9 cellular contexts compared by ENCODE assay signal in the genomic region with DNA sequence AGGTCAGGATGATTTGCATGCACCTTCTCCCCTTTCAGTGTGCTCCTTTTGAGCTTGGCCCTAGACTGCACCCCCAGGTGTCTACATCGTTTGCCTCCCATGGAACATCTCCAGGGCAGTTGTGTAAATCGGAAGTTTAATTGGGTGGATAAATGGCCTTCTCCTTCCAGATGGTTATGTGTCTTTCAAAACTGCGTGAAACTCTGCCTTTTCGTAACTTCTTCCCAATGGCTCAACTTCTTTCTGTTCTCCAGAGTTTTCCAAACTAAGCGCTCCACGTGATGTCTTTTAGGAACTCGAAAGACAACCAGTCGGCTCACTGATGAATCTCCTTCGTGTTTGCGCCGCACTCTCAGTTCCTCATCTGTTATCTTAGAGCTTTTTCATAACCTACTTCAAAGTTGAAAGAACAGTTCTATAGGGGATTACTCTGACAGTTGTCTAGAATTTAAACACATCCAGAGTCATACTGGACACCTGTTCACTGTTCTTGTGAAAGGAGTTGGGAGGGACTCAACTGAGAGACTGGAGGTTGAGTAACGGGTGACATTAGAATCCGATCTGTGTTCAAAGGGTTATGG.
DNase-seq lines count a peak whose midpoint lies in the region; ATAC-seq and TF ChIP-seq lines count a peak whose summit lies in the region.
"Had no signal": no experiment of that assay in that cellular context is flagged by ENCODE, and none has a peak within 500 bp of the region (broad histone marks: within the 10 kb centered on the region; RNA-seq: fewer than 3 reads in every experiment).

No MANE protein-coding gene starts in this region.

- H3K27ac ChIP-seq in mucosa of rectum (ENCODE audit: low read depth in 2 of 2, low read length in 2 of 2) = no peak overlapping the region

- peaks cover 3% of the 10 kb centered on the region for H3K9me3 Mint-ChIP-seq in stimulated activated naive CD8-positive, alpha-beta T cell treated with anti-CD3 and anti-CD28 coated beads, Interleukin-15, Interleukin-2, amounts not matched to agents 100 ng/mL and 50 ng/mL, for 24 hours

- H3K36me3 ChIP-seq in mucosa of rectum (ENCODE audit: control insufficient read depth in 2 of 2, insufficient read depth in 2 of 2, low read length in 2 of 2) = no peaks in the 10 kb centered on the region

- no peak overlapping the region for H3K9ac ChIP-seq in mucosa of rectum (ENCODE audit: low read depth in 1 of 2, low read length in 2 of 2)

- no peak for DNase-seq in stimulated activated naive CD8-positive, alpha-beta T cell treated with anti-CD3 and anti-CD28 coated beads, Interleukin-15, Interleukin-2, amounts not matched to agents 100 U/mL and 50 U/mL, for 24 hours
- DNase-seq in astrocyte of the cerebellum (ENCODE audit: low read depth) (no peak), NK-92 (lab: John Stamatoyannopoulos, UW; ENCODE audit: unreplicated experiment) (no peak), NCI-H2107 treated with DMSO at 0.1 percent for 48 hours (lab: John Stamatoyannopoulos, UW; ENCODE audit: unreplicated experiment) (no peak)
- DNase-seq in activated CD4-positive, CD25-positive, alpha-beta regulatory T cell treated with anti-CD3 and anti-CD28 coated beads, Interleukin-2, amount 50 U/mL, for 72 hours = no peak
- DNase-seq: activated gamma-delta T cell had no signal

- H3K27me3 ChIP-seq in mucosa of rectum (ENCODE audit: control insufficient read depth in 2 of 2, insufficient read depth in 2 of 2, low read length in 2 of 2) = peaks cover 3 to 16% of the 10 kb centered on the region in 2 donors

- no peak for ATAC-seq in stimulated activated naive CD8-positive, alpha-beta T cell treated with anti-CD3 and anti-CD28 coated beads, Interleukin-15, Interleukin-2, amounts not matched to agents 100 U/mL and 50 U/mL, for 24 hours
- no peak for ATAC-seq in GM21576 (IDR thresholded peaks at IDR 0.05; ENCODE audit: unreplicated experiment)

- peaks cover 13% of the 10 kb centered on the region for H3K4me1 Mint-ChIP-seq in stimulated activated naive CD8-positive, alpha-beta T cell treated with anti-CD3 and anti-CD28 coated beads, Interleukin-15, Interleukin-2, amounts not matched to agents 100 ng/mL and 50 ng/mL, for 24 hours (ENCODE audit: low read depth)

- H3K36me3 Mint-ChIP-seq in stimulated activated naive CD8-positive, alpha-beta T cell treated with anti-CD3 and anti-CD28 coated beads, Interleukin-15, Interleukin-2, amounts not matched to agents 100 ng/mL and 50 ng/mL, for 24 hours (ENCODE audit: low read depth) = no peaks in the 10 kb centered on the region

- H3K4me3 ChIP-seq in astrocyte of the cerebellum (ENCODE audit: low read depth, low read length) = peak overlapping the region; percentile 48
- H3K4me3 ChIP-seq in mucosa of rectum (ENCODE audit: low read length in 2 of 2) = peak overlapping the region; percentile 44 to 62

- no peak for TF ChIP-seq CTCF in astrocyte of the cerebellum (IDR thresholded peaks at IDR 0.05; ENCODE audit: low read depth, low read length, missing control alignments)

- peaks cover 3 to 8% of the 10 kb centered on the region in 2 donors for H3K4me1 ChIP-seq in mucosa of rectum (ENCODE audit: control insufficient read depth in 2 of 2, insufficient read depth in 2 of 2, low read length in 2 of 2)

- no peaks in the 10 kb centered on the region for H3K9me3 ChIP-seq in mucosa of rectum (ENCODE audit: control insufficient read depth in 2 of 2, low read length in 2 of 2)

- H3K4me3 Mint-ChIP-seq in stimulated activated naive CD8-positive, alpha-beta T cell treated with anti-CD3 and anti-CD28 coated beads, Interleukin-15, Interleukin-2, amounts not matched to agents 100 ng/mL and 50 ng/mL, for 24 hours = peak overlapping the region; percentile 43

- H3K27ac Mint-ChIP-seq in stimulated activated naive CD8-positive, alpha-beta T cell treated with anti-CD3 and anti-CD28 coated beads, Interleukin-15, Interleukin-2, amounts not matched to agents 100 ng/mL and 50 ng/mL, for 24 hours = no peak overlapping the region

- H3K27me3 Mint-ChIP-seq in stimulated activated naive CD8-positive, alpha-beta T cell treated with anti-CD3 and anti-CD28 coated beads, Interleukin-15, Interleukin-2, amounts not matched to agents 100 ng/mL and 50 ng/mL, for 24 hours = peaks cover 52% of the 10 kb centered on the region

- in situ Hi-C loops in astrocyte of the cerebellum (cut with HindIII; ENCODE audit: low sequenced_read_pairs) = no loop called here
